ENCODE assay signal across 1 cellular context in genomic region chr5:16465544-16466432, GRCh38.
TF ChIP-seq lines count a peak whose summit lies in the region.

A gene with protein sequence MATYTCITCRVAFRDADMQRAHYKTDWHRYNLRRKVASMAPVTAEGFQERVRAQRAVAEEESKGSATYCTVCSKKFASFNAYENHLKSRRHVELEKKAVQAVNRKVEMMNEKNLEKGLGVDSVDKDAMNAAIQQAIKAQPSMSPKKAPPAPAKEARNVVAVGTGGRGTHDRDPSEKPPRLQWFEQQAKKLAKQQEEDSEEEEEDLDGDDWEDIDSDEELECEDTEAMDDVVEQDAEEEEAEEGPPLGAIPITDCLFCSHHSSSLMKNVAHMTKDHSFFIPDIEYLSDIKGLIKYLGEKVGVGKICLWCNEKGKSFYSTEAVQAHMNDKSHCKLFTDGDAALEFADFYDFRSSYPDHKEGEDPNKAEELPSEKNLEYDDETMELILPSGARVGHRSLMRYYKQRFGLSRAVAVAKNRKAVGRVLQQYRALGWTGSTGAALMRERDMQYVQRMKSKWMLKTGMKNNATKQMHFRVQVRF (minus strand): TSS chr5:16465800. CDS start chr5:16465665, 135 bp downstream.

TF ChIP-seq in HepG2, 621 proteins besides CTCF, POLR2A, EP300 and RAD21 (continued from another document):
- TF ChIP-seq, protein P1, sequence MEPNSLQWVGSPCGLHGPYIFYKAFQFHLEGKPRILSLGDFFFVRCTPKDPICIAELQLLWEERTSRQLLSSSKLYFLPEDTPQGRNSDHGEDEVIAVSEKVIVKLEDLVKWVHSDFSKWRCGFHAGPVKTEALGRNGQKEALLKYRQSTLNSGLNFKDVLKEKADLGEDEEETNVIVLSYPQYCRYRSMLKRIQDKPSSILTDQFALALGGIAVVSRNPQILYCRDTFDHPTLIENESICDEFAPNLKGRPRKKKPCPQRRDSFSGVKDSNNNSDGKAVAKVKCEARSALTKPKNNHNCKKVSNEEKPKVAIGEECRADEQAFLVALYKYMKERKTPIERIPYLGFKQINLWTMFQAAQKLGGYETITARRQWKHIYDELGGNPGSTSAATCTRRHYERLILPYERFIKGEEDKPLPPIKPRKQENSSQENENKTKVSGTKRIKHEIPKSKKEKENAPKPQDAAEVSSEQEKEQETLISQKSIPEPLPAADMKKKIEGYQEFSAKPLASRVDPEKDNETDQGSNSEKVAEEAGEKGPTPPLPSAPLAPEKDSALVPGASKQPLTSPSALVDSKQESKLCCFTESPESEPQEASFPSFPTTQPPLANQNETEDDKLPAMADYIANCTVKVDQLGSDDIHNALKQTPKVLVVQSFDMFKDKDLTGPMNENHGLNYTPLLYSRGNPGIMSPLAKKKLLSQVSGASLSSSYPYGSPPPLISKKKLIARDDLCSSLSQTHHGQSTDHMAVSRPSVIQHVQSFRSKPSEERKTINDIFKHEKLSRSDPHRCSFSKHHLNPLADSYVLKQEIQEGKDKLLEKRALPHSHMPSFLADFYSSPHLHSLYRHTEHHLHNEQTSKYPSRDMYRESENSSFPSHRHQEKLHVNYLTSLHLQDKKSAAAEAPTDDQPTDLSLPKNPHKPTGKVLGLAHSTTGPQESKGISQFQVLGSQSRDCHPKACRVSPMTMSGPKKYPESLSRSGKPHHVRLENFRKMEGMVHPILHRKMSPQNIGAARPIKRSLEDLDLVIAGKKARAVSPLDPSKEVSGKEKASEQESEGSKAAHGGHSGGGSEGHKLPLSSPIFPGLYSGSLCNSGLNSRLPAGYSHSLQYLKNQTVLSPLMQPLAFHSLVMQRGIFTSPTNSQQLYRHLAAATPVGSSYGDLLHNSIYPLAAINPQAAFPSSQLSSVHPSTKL (CRISPR knock-in tag; IDR thresholded peaks at IDR 0.05) = peak; percentile 41
- TF ChIP-seq MED13 (CRISPR knock-in tag; IDR thresholded peaks at IDR 0.05) (peak; percentile 57; the same call in 1 of the 2 replicates), ZNF510 (CRISPR knock-in tag; IDR thresholded peaks at IDR 0.05; ENCODE audit: low read depth) (0 out of 2 replicates have a peak, but pooled peaks have one; percentile 27), CHD2 (IDR thresholded peaks at IDR 0.05; ENCODE audit: low read depth, low read length) (0 out of 2 replicates have a peak, but pooled peaks have one; percentile 21), ZNF326 (CRISPR knock-in tag; IDR thresholded peaks at IDR 0.05; ENCODE audit: borderline replicate concordance) (no peak), HCFC1 (IDR thresholded peaks at IDR 0.05; ENCODE audit: low read depth, low read length) (peak; percentile 44; the same call in 1 of the 2 replicates), FOXP4 (CRISPR knock-in tag; IDR thresholded peaks at IDR 0.05) (peak; percentile 42), ZBTB38 (CRISPR knock-in tag; IDR thresholded peaks at IDR 0.05) (no peak), HDAC2 (CRISPR knock-in tag; IDR thresholded peaks at IDR 0.05) (peak; percentile 64), PCBP2 (optimal IDR thresholded peaks at IDR 0.05; ENCODE audit: low read depth, low read length, poor library complexity, severe bottlenecking) (no peak), HNRNPH1 (optimal IDR thresholded peaks at IDR 0.05; ENCODE audit: low read depth, low read length) (no peak)
- TF ChIP-seq, protein P2, sequence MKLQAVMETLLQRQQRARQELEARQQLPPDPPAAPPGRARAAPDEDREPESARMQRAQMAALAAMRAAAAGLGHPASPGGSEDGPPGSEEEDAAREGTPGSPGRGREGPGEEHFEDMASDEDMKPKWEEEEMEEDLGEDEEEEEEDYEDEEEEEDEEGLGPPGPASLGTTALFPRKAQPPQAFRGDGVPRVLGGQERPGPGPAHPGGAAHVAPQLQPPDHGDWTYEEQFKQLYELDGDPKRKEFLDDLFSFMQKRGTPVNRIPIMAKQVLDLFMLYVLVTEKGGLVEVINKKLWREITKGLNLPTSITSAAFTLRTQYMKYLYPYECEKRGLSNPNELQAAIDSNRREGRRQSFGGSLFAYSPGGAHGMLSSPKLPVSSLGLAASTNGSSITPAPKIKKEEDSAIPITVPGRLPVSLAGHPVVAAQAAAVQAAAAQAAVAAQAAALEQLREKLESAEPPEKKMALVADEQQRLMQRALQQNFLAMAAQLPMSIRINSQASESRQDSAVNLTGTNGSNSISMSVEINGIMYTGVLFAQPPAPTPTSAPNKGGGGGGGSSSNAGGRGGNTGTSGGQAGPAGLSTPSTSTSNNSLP (IDR thresholded peaks at IDR 0.05; ENCODE audit: low read depth, low read length) = no peak
TF ChIP-seq in HepG2: peak in this region for 294.
